Comparison of ENCODE assay signal across 8 cellular contexts in the genomic region with DNA sequence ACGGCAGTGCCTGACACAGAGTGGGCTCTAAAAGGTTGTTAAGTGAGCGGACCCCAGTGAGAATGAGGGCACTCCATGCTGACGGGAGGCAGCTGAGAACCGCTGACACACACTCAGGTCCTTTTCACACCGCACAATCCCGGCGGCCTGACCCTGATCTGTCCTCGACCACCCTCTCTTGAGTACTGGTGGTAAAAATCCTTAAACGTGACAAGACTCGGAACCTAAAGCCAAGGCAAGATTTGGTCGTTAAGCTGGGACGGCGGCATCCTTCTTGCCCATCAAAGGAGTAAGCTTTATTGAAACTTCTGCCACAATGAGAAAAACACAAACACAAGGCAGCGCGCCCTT. TPM values are rescaled to one million over a fixed set of nuclear protein-coding genes. Genes with fewer than 3 reads are reported as not detected.
DNase-seq lines count a peak whose midpoint lies in the region; ATAC-seq, FAIRE-seq and TF ChIP-seq lines count a peak whose summit lies in the region.

No MANE protein-coding gene starts in this region.

- peak overlapping the region; percentile 94 to 100 (median 98) for H3K4me3 Mint-ChIP-seq in naive thymus-derived CD8-positive, alpha-beta T cell

- H3K27me3 ChIP-seq in ACC112 (ENCODE audit: insufficient read depth, low read length), result no peaks in the 10 kb centered on the region

- peaks cover 19 to 54% (median 52%) of the 10 kb centered on the region in 4 donors for H3K4me1 Mint-ChIP-seq in naive thymus-derived CD8-positive, alpha-beta T cell

- H3K36me3 ChIP-seq in ACC112 (ENCODE audit: insufficient read depth, low read length), result peaks cover 38% of the 10 kb centered on the region

- peak overlapping the region; percentile 96 for H2AFZ ChIP-seq in ACC112 (ENCODE audit: low read length, unreplicated experiment)

- ATAC-seq in HG03066 (IDR thresholded peaks at IDR 0.05; ENCODE audit: low read depth, unreplicated experiment) (peak; percentile 20), SK-N-SH treated with all-trans-retinoic acid at 6 μM for 48 hours (peak; percentile 48), esophagus mucosa (peak; percentile 25)
- ATAC-seq in naive thymus-derived CD8-positive, alpha-beta T cell, result peak; percentile 4 to 5

- H3K4me1 ChIP-seq in ACC112 (ENCODE audit: control insufficient read depth, insufficient read depth, low read length, unreplicated experiment), result peaks cover 16% of the 10 kb centered on the region

- H3K27ac ChIP-seq in ACC112 (ENCODE audit: low read depth, low read length), result peak overlapping the region; percentile 62; the same call in 1 of the 2 replicates

- no peaks in the 10 kb centered on the region for H3K27me3 Mint-ChIP-seq in naive thymus-derived CD8-positive, alpha-beta T cell

- H3K4me3 ChIP-seq in ACC112 (ENCODE audit: low read depth, low read length), result peak overlapping the region; percentile 94

- no peak for TF ChIP-seq POLR2A in GM12892 (IDR thresholded peaks at IDR 0.05; ENCODE audit: low read depth, low read length)

- H3K9me3 Mint-ChIP-seq in naive thymus-derived CD8-positive, alpha-beta T cell, result no peaks in the 10 kb centered on the region

- H3K36me3 Mint-ChIP-seq in naive thymus-derived CD8-positive, alpha-beta T cell, result peaks cover 0 to 30% (median 16%) of the 10 kb centered on the region in 3 donors

- H3K79me2 ChIP-seq in ACC112 (ENCODE audit: control insufficient read depth, insufficient read depth, low read length, unreplicated experiment), result peaks cover 50% of the 10 kb centered on the region

- peak overlapping the region; percentile 86 to 97 (median 92) for H3K27ac Mint-ChIP-seq in naive thymus-derived CD8-positive, alpha-beta T cell

- FAIRE-seq in GM12892 (lab: Jason Lieb, UNC), result peak; percentile 85

- POLR2A ChIA-PET in naive thymus-derived CD8-positive, alpha-beta T cell (lab: Charles Lee), result interaction anchor here (1.4 kb wide), 1 partner anchor 1491 kb away, joined by 3 read pairs; the partner anchor contains the start of gene RTTN

- DNase-seq in GM12892 (ENCODE audit: insufficient read length) (peak; percentile 10), ecto neural progenitor cell (ENCODE audit: low spot score) (no peak), NCI-H526 treated with DMSO at 0.1 percent for 48 hours (lab: John Stamatoyannopoulos, UW) (no peak)
- DNase-seq in naive thymus-derived CD8-positive, alpha-beta T cell, result no peak

TF ChIP-seq in SK-N-SH treated with all-trans-retinoic acid at 6 μM for 48 hours, 23 proteins besides CTCF, POLR2A, EP300 and RAD21:
- TF ChIP-seq ZNF70 (CRISPR knock-in tag; IDR thresholded peaks at IDR 0.05) (no peak), CSDC2 (CRISPR knock-in tag; IDR thresholded peaks at IDR 0.05) (no peak), SNAI2 (CRISPR knock-in tag; IDR thresholded peaks at IDR 0.05) (no peak), ARNTL (CRISPR knock-in tag; IDR thresholded peaks at IDR 0.05; ENCODE audit: borderline replicate concordance, low read depth) (no peak), RARB (CRISPR knock-in tag; IDR thresholded peaks at IDR 0.05) (no peak), ZNF8 (CRISPR knock-in tag; IDR thresholded peaks at IDR 0.05) (no peak), ZNF565 (CRISPR knock-in tag; conservative IDR thresholded peaks at IDR 0.05; ENCODE audit: low read depth) (no peak), TSHZ2 (CRISPR knock-in tag; IDR thresholded peaks at IDR 0.05) (no peak), ZFP3 (CRISPR knock-in tag; IDR thresholded peaks at IDR 0.05) (no peak)
- TF ChIP-seq, protein P1, sequence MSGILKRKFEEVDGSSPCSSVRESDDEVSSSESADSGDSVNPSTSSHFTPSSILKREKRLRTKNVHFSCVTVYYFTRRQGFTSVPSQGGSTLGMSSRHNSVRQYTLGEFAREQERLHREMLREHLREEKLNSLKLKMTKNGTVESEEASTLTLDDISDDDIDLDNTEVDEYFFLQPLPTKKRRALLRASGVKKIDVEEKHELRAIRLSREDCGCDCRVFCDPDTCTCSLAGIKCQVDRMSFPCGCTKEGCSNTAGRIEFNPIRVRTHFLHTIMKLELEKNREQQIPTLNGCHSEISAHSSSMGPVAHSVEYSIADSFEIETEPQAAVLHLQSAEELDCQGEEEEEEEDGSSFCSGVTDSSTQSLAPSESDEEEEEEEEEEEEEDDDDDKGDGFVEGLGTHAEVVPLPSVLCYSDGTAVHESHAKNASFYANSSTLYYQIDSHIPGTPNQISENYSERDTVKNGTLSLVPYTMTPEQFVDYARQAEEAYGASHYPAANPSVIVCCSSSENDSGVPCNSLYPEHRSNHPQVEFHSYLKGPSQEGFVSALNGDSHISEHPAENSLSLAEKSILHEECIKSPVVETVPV (CRISPR knock-in tag; IDR thresholded peaks at IDR 0.05), result no peak
TF ChIP-seq in SK-N-SH treated with all-trans-retinoic acid at 6 μM for 48 hours: peak in this region for 0.

RNA-seq across cellular contexts. Expression of gene TMX3, which starts 0.6 kb away (rescaled TPM):
- polyA plus RNA-seq in GM12892 (2012; ENCODE audit: missing spikeins), result 32.9 TPM
- 21.4 TPM for total RNA-seq in esophagus mucosa
- total RNA-seq in naive thymus-derived CD8-positive, alpha-beta T cell, result 10 to 100 TPM; 66.6 to 72.4 TPM
- polyA plus RNA-seq in naive thymus-derived CD8-positive, alpha-beta T cell, result 10 to 100 TPM; 13.0 to 18.5 (median 17.7) TPM
